ENCODE assay signal across 1 cellular context in genomic region chr12:92871121-92871520, GRCh38.
TF ChIP-seq lines count a peak whose summit lies in the region.

No MANE protein-coding gene starts in this region.

TF ChIP-seq in GM12878, 131 proteins besides CTCF, POLR2A, EP300 and RAD21 (continued from another document):
- TF ChIP-seq BCL3 (IDR thresholded peaks at IDR 0.05; ENCODE audit: borderline replicate concordance, insufficient read depth, low read depth, low read length, poor library complexity, severe bottlenecking), result no peak
- TF ChIP-seq KLF5 (IDR thresholded peaks at IDR 0.05; ENCODE audit: partially characterized antibody), result no peak
TF ChIP-seq in GM12878: peak in this region for 0.
